Comparison of ENCODE assay signal across 24 cellular contexts in genomic region chr15:94237903-94238302, GRCh38. TPM values are rescaled to one million over a fixed set of nuclear protein-coding genes. Genes with fewer than 3 reads are reported as not detected.
DNase-seq lines count a peak whose midpoint lies in the region; ATAC-seq and TF ChIP-seq lines count a peak whose summit lies in the region.
"Had no signal": no experiment of that assay in that cellular context is flagged by ENCODE, and none has a peak within 500 bp of the region (broad histone marks: within the 10 kb centered on the region; RNA-seq: fewer than 3 reads in every experiment).

No MANE protein-coding gene starts in this region.

- no TSS peak for BruUV-seq in MCF 10A (replicated peaks; lab: Mats Ljungman, UMichigan)

- no peaks in the 10 kb centered on the region for H3K9me3 ChIP-seq in breast epithelium
- no peaks in the 10 kb centered on the region for H3K9me3 ChIP-seq in T-helper 17 cell (ENCODE audit: control insufficient read depth, low read length, poor library complexity, severe bottlenecking)
- H3K9me3 ChIP-seq: right lobe of liver, SJCRH30, upper lobe of right lung had no signal

- TF ChIP-seq POLR2A in breast epithelium (IDR thresholded peaks at IDR 0.05), result no peak

- no peaks in the 10 kb centered on the region for H3K27me3 Mint-ChIP-seq in MCF 10A (ENCODE audit: insufficient read depth, unreplicated experiment)
- H3K27me3 Mint-ChIP-seq in T-helper 17 cell, result no peaks in the 10 kb centered on the region
- peaks cover 0 to 8% (median 0%) of the 10 kb centered on the region in 3 donors for H3K27me3 Mint-ChIP-seq in immature natural killer cell (ENCODE audit: low read depth in 3 of 3)
- H3K27me3 Mint-ChIP-seq: activated CD4-positive, alpha-beta T cell treated with anti-CD3 and anti-CD28 coated beads for 36 hours; activated naive CD8-positive, alpha-beta T cell treated with anti-CD3 and anti-CD28 coated beads, Interleukin-2, amount 10 ng/mL, durations not matched to agents 7 days and 5 days; CD4-positive, alpha-beta memory T cell; stimulated activated naive CD8-positive, alpha-beta T cell treated with anti-CD3 and anti-CD28 coated beads, Interleukin-15, amount 100 ng/mL, for 72 hours had no signal

- H3K4me1 ChIP-seq in breast epithelium, result no peaks in the 10 kb centered on the region
- H3K4me1 ChIP-seq: SJCRH30 had no signal

- H3K27me3 ChIP-seq in breast epithelium, result no peaks in the 10 kb centered on the region
- H3K27me3 ChIP-seq: right lobe of liver, SJCRH30, upper lobe of right lung had no signal

- CTCF ChIA-PET in MCF 10A (lab: Yijun Ruan, JAX), result interaction anchor here (0.6 to 1.3 kb wide), 6 partner anchors 8 to 125 kb away, joined by 3 to 6 read pairs (median 3); no protein-coding TSS in a partner anchor

- H3K27ac Mint-ChIP-seq in MCF 10A (ENCODE audit: low read depth, unreplicated experiment), result peak overlapping the region; percentile 86
- H3K27ac Mint-ChIP-seq in T-helper 17 cell, result peak overlapping the region; percentile 3
- H3K27ac Mint-ChIP-seq in immature natural killer cell, result peak overlapping the region; percentile 89 to 98 (median 92)
- H3K27ac Mint-ChIP-seq: activated naive CD8-positive, alpha-beta T cell treated with anti-CD3 and anti-CD28 coated beads, Interleukin-2, amount 10 ng/mL, durations not matched to agents 7 days and 5 days; brain had no signal

- H3K36me3 Mint-ChIP-seq in MCF 10A (ENCODE audit: insufficient read depth, unreplicated experiment) (no peaks in the 10 kb centered on the region), T-helper 17 cell (ENCODE audit: low read depth) (no peaks in the 10 kb centered on the region), immature natural killer cell (peaks cover 0 to 4% (median 0%) of the 10 kb centered on the region in 3 donors)
- H3K36me3 Mint-ChIP-seq: brain; CD4-positive, alpha-beta memory T cell had no signal

- no peak overlapping the region for H3K4me3 ChIP-seq in breast epithelium
- H3K4me3 ChIP-seq: dorsolateral prefrontal cortex, right lobe of liver, SJCRH30, upper lobe of right lung had no signal

- TF ChIP-seq CTCF in MCF 10A (IDR thresholded peaks at IDR 0.05; ENCODE audit: unreplicated experiment) (no peak), breast epithelium (IDR thresholded peaks at IDR 0.05) (no peak)

- no peak overlapping the region for H3K27ac ChIP-seq in breast epithelium
- H3K27ac ChIP-seq: dorsolateral prefrontal cortex, HL-60, right lobe of liver, SJCRH30, upper lobe of right lung had no signal

- intact Hi-C loops in MCF 10A (cut with micrococcal nuclease), result loop anchor here (2.0 to 10.0 kb wide), 2 partner anchors 87 to 1213 kb away; no protein-coding TSS in a partner anchor
- intact Hi-C loops in breast epithelium (cut with DNase I; ENCODE audit: low total_unique reads), result no loop called here

- H3K4me1 Mint-ChIP-seq in MCF 10A (ENCODE audit: insufficient read depth, unreplicated experiment) (peaks cover 51% of the 10 kb centered on the region), T-helper 17 cell (peaks cover 23% of the 10 kb centered on the region), immature natural killer cell (peaks cover 95 to 100% of the 10 kb centered on the region in 2 donors)
- H3K4me1 Mint-ChIP-seq: brain had no signal

- ATAC-seq in T-helper 17 cell (no peak), GM18520 (IDR thresholded peaks at IDR 0.05; ENCODE audit: unreplicated experiment) (no peak), GM21737 (IDR thresholded peaks at IDR 0.05; ENCODE audit: unreplicated experiment) (no peak), HG02885 (IDR thresholded peaks at IDR 0.05; ENCODE audit: poor library complexity, unreplicated experiment) (no peak)
- ATAC-seq: activated CD4-positive, alpha-beta T cell treated with anti-CD3 and anti-CD28 coated beads for 36 hours; right lobe of liver; upper lobe of right lung had no signal

- H3K4me3 Mint-ChIP-seq in MCF 10A (ENCODE audit: unreplicated experiment) (peak overlapping the region; percentile 35), T-helper 17 cell (no peak overlapping the region), immature natural killer cell (peak overlapping the region; percentile 43 to 67 (median 58))
- H3K4me3 Mint-ChIP-seq: activated CD4-positive, alpha-beta T cell treated with anti-CD3 and anti-CD28 coated beads for 36 hours; brain had no signal

- POLR2A ChIA-PET in MCF 10A (lab: Yijun Ruan, JAX), result interaction anchor here (0.6 to 5.2 kb wide), 10 partner anchors 8 to 1448 kb away, joined by 3 to 85 read pairs (median 4); partner anchors contain the start of gene MCTP2

- DNase-seq in MCF 10A (ENCODE audit: unreplicated experiment) (peak; percentile 64), breast epithelium (ENCODE audit: low spot score in 2 of 2) (no peak), T-helper 17 cell (no peak), immature natural killer cell (no peak), T1000 (lab: John Stamatoyannopoulos, UW) (no peak)
- DNase-seq: activated CD4-positive, alpha-beta T cell treated with anti-CD3 and anti-CD28 coated beads for 36 hours; activated naive CD8-positive, alpha-beta T cell treated with anti-CD3 and anti-CD28 coated beads, Interleukin-2, amount 10 ng/mL, durations not matched to agents 7 days and 5 days; CD4-positive, alpha-beta memory T cell; DND-41; dorsolateral prefrontal cortex; H7; KBM-7; NCI-H1092 treated with DMSO at 0.1 percent for 48 hours; NCI-H2081 treated with DMSO at 0.1 percent for 48 hours; right lobe of liver; SJCRH30; stimulated activated naive CD8-positive, alpha-beta T cell treated with anti-CD3 and anti-CD28 coated beads, Interleukin-15, amount 100 ng/mL, for 72 hours; T-helper 9 cell; upper lobe of right lung had no signal

- H3K36me3 ChIP-seq in breast epithelium, result no peaks in the 10 kb centered on the region
- H3K36me3 ChIP-seq: right lobe of liver, SJCRH30, upper lobe of right lung had no signal

- H3K9me3 Mint-ChIP-seq in MCF 10A (ENCODE audit: unreplicated experiment) (no peaks in the 10 kb centered on the region), immature natural killer cell (no peaks in the 10 kb centered on the region)
- H3K9me3 Mint-ChIP-seq: activated naive CD8-positive, alpha-beta T cell treated with anti-CD3 and anti-CD28 coated beads, Interleukin-2, amount 10 ng/mL, durations not matched to agents 7 days and 5 days; CD4-positive, alpha-beta memory T cell; stimulated activated naive CD8-positive, alpha-beta T cell treated with anti-CD3 and anti-CD28 coated beads, Interleukin-15, amount 100 ng/mL, for 72 hours had no signal

RNA-seq across cellular contexts. Expression of gene MCTP2, which starts 6.5 kb away (rescaled TPM):
- total RNA-seq in MCF 10A (2022) (20.5 and 25.7 TPM in 2 replicates), breast epithelium (10 to 100 TPM in 2 of 3 donors, 1 to 10 TPM in 1; 6.4 to 46.2 (median 25.9) TPM), T-helper 17 cell (10 to 100 TPM; 16.2 to 23.1 TPM)
- polyA plus RNA-seq in immature natural killer cell, result 10 to 100 TPM; 30.2 to 83.7 (median 59.1) TPM

Comparison
In these comparisons a context has a peak if more than half of its experiments do, and no peak if none do; other contexts are left out.
1. H3K27ac Mint-ChIP-seq: peak in every context shown above with its lines; median percentile 92 in immature natural killer cell; 86 in MCF 10A; 3 in T-helper 17 cell.